Comparison of ENCODE assay signal across 13 cellular contexts in the genomic region with DNA sequence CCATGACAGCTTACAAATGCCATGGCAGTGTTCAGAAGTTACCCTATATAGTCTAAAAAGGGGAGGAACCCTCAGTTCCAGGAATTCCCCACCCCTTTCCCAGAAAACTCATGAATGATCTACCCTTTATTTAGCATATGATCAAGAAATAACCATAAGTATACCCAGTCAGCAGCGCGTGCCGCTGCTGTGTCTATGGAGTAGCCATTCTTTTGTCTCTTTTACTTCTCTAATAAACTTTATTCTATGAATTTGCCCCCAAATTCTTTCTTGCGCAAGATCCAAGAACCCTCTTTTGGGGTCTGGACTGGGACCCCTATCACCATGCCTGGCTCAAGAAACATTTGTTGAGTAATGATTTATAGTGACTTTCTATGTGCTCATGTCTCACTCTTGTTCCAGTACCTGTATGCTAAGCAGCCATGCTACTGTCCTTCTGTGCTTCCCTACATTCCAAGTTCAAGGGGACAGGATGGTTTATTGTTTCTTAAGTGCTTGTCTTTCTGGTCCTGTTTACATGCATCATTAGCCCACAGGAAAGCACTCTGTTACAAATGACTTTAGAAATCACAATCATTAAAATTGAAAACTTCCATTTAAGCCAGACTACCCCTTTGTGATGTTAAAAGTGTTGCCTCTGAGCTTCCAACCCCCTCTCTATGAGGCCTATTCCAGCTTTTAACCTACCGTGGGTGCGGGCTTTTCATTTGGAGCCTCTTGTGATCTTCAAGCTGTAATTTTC.
DNase-seq lines count a peak whose midpoint lies in the region; ATAC-seq and TF ChIP-seq lines count a peak whose summit lies in the region.
"Had no signal": no experiment of that assay in that cellular context is flagged by ENCODE, and none has a peak within 500 bp of the region (broad histone marks: within the 10 kb centered on the region; RNA-seq: fewer than 3 reads in every experiment).

No MANE protein-coding gene starts in this region.

- H3K4me1 ChIP-seq in HUES6 (ENCODE audit: control insufficient read depth, insufficient read depth, low read length) (peaks cover 27% of the 10 kb centered on the region), spleen (no peaks in the 10 kb centered on the region), PC-9 (replicated peaks; ENCODE audit: insufficient read depth) (no peaks in the 10 kb centered on the region)
- H3K4me1 ChIP-seq: BE2C had no signal

- no peaks in the 10 kb centered on the region for H3K79me2 ChIP-seq in PC-9 (ENCODE audit: low read depth)

- H3K9me3 Mint-ChIP-seq in type B pancreatic cell: peaks cover 16% of the 10 kb centered on the region

- no peaks in the 10 kb centered on the region for H4K20me1 ChIP-seq in PC-9 (ENCODE audit: insufficient read depth)

- intact Hi-C loops in spleen (cut with DNase I; ENCODE audit: low total_unique reads): no loop called here
- intact Hi-C loops in PC-9 (cut with micrococcal nuclease; ENCODE audit: unreplicated experiment): no loop called here

- no peak overlapping the region for H3K4me2 ChIP-seq in PC-9

- TF ChIP-seq POLR2A in spleen (IDR thresholded peaks at IDR 0.05): no peak

- H3K36me3 Mint-ChIP-seq in type B pancreatic cell: peaks cover 64% of the 10 kb centered on the region

- H3F3A ChIP-seq in PC-9 (ENCODE audit: insufficient read depth, low read depth): no peaks in the 10 kb centered on the region

- H3K27me3 ChIP-seq in HUES6 (ENCODE audit: control insufficient read depth, insufficient read depth, low read length) (no peaks in the 10 kb centered on the region), spleen (replicated peaks in 1 of 7) (no peaks in the 10 kb centered on the region), PC-9 (ENCODE audit: insufficient read depth, low read depth) (no peaks in the 10 kb centered on the region)
- H3K27me3 ChIP-seq: BE2C had no signal

- H3K27ac Mint-ChIP-seq in type B pancreatic cell: peak overlapping the region; percentile 51
- H3K27ac Mint-ChIP-seq: CD4-positive, alpha-beta memory T cell had no signal

- POLR2A ChIA-PET in PC-9 (lab: Charles Lee; ENCODE audit: unreplicated experiment): no interaction called here

- H2AFZ ChIP-seq in PC-9: no peak overlapping the region

- H3K4me3 ChIP-seq in HUES6 (ENCODE audit: low read depth, low read length): no peak overlapping the region
- no peak overlapping the region for H3K4me3 ChIP-seq in spleen
- H3K4me3 ChIP-seq in PC-9: no peak overlapping the region

- H3K36me3 ChIP-seq in HUES6 (ENCODE audit: control insufficient read depth, insufficient read depth, low read length) (peaks cover 70% of the 10 kb centered on the region), spleen (peaks cover 0 to 19% (median 0%) of the 10 kb centered on the region in 6 donors), PC-9 (ENCODE audit: low read depth) (no peaks in the 10 kb centered on the region)
- H3K36me3 ChIP-seq: BE2C had no signal

- no peaks in the 10 kb centered on the region for H3K27me3 Mint-ChIP-seq in type B pancreatic cell
- H3K27me3 Mint-ChIP-seq: CD4-positive, alpha-beta memory T cell had no signal

- no peaks in the 10 kb centered on the region for H3K4me1 Mint-ChIP-seq in type B pancreatic cell (ENCODE audit: unreplicated experiment)
- H3K4me1 Mint-ChIP-seq: CD4-positive, alpha-beta memory T cell had no signal

- H3K27ac ChIP-seq in HUES6 (ENCODE audit: low read depth, low read length) (peak overlapping the region; percentile 83), spleen (no peak overlapping the region), PC-9 (no peak overlapping the region)

- peaks cover 15% of the 10 kb centered on the region for H3K9me3 ChIP-seq in HUES6 (ENCODE audit: control insufficient read depth, insufficient read depth, low read depth, low read length)
- peaks cover 0 to 26% (median 10%) of the 10 kb centered on the region in 8 donors for H3K9me3 ChIP-seq in spleen
- H3K9me3 ChIP-seq in PC-9 (ENCODE audit: insufficient read depth, low read depth): no peaks in the 10 kb centered on the region
- H3K9me3 ChIP-seq: BE2C had no signal

- CTCF ChIA-PET in PC-9 (lab: Charles Lee): no interaction called here

- H3K9me2 ChIP-seq in PC-9 (ENCODE audit: insufficient read depth): no peaks in the 10 kb centered on the region

- BruUV-seq in PC-9 (replicated peaks; lab: Mats Ljungman, UMichigan): no TSS peak

- TF ChIP-seq CTCF in type B pancreatic cell (conservative IDR thresholded peaks at IDR 0.05) (no peak), spleen (IDR thresholded peaks at IDR 0.05 in 8 of 11, conservative IDR thresholded peaks at IDR 0.05 in 3 of 11) (no peak), PC-9 (conservative IDR thresholded peaks at IDR 0.05) (no peak)

- 83 to 100% (median 98%) methylated on average over 6 of the region's 6 CpGs for WGBS in spleen, 5 donors

- DNase-seq in OCI-M1 (lab: John Stamatoyannopoulos, UW): peak; percentile 42
- peak; percentile 50 for DNase-seq in iPS DF 19.7 (ENCODE audit: low read depth, low spot score)
- no peak for DNase-seq in type B pancreatic cell (ENCODE audit: extremely low spot score, unreplicated experiment)
- no peak for DNase-seq in spleen
- no peak for DNase-seq in PC-9
- DNase-seq: BE2C; CD4-positive, alpha-beta memory T cell; DMS79 treated with DMSO at 0.1 percent for 48 hours; GDM1; NCI-H446; NCI-H82 had no signal

- H3K9ac ChIP-seq in HUES6 (ENCODE audit: low read length): peak overlapping the region; percentile 59

- ATAC-seq in HG03342 (IDR thresholded peaks at IDR 0.05; ENCODE audit: unreplicated experiment): no peak

- no peak overlapping the region for H3K4me3 Mint-ChIP-seq in type B pancreatic cell
- H3K4me3 Mint-ChIP-seq: CD4-positive, alpha-beta memory T cell had no signal

Comparison
In these comparisons a context has a peak if more than half of its experiments do, and no peak if none do; other contexts are left out.
1. DNase-seq: peak in OCI-M1 (single experiment) and iPS DF 19.7 (single experiment); none in type B pancreatic cell (single experiment), spleen (single experiment) and PC-9 (0 of 2).